ENCODE assay signal across 8 cellular contexts in genomic region chr16:29721167-29721879, GRCh38. TPM values are rescaled to one million over a fixed set of nuclear protein-coding genes. Genes with fewer than 3 reads are reported as not detected.
A peak's percentile ranks its signal among the peaks of the same experiment; 100 is the strongest.
DNase-seq lines count a peak whose midpoint lies in the region; ATAC-seq and TF ChIP-seq lines count a peak whose summit lies in the region.
"Not testable (repeated sequence)": the region's sequence is repeated elsewhere in the genome, so short reads cannot be mapped to it uniquely, and the experiment has no call there.

No MANE protein-coding gene starts in this region.

- H2AFZ ChIP-seq in GM23248: peak overlapping the region; percentile 38

- not testable (repeated sequence) for H3K36me3 Mint-ChIP-seq in activated naive CD8-positive, alpha-beta T cell treated with anti-CD3 and anti-CD28 coated beads, Interleukin-2, amount 10 ng/mL, durations not matched to agents 7 days and 5 days; mesothelial cell of epicardium

- POLR2A ChIA-PET in activated naive CD8-positive, alpha-beta T cell treated with anti-CD3 and anti-CD28 coated beads, Interleukin-2, amount 10 ng/mL, durations not matched to agents 7 days and 5 days (lab: Charles Lee): not testable (repeated sequence)

- not testable (repeated sequence) for H3K79me2 ChIP-seq in GM23248 (ENCODE audit: insufficient read depth)

- ATAC-seq in activated naive CD8-positive, alpha-beta T cell treated with anti-CD3 and anti-CD28 coated beads, Interleukin-2, amount 10 ng/mL, durations not matched to agents 7 days and 5 days (ENCODE audit: low read depth): not testable (repeated sequence)

- WGBS in GM23248 (ENCODE audit: low coverage in 1 of 2, low lambda C conversion rate in 2 of 2, missing lambda C conversion rate in 2 of 2), 2 experiments: 40 to 44% methylated on average over 24 of the region's 24 CpGs

- H3K4me3 Mint-ChIP-seq in activated naive CD8-positive, alpha-beta T cell treated with anti-CD3 and anti-CD28 coated beads, Interleukin-2, amount 10 ng/mL, durations not matched to agents 7 days and 5 days: not testable (repeated sequence)
- H3K4me3 Mint-ChIP-seq in mesothelial cell of epicardium: peak overlapping the region; percentile 11

- H3K4me3 ChIP-seq in GM23248; fibroblast of the aortic adventitia (ENCODE audit: low read depth, low read length): not testable (repeated sequence)

- H3K4me1 Mint-ChIP-seq in activated naive CD8-positive, alpha-beta T cell treated with anti-CD3 and anti-CD28 coated beads, Interleukin-2, amount 10 ng/mL, durations not matched to agents 7 days and 5 days: not testable (repeated sequence)
- peaks cover 19% of the 10 kb centered on the region for H3K4me1 Mint-ChIP-seq in mesothelial cell of epicardium

- not testable (repeated sequence) for H3K9me2 ChIP-seq in GM23248 (ENCODE audit: insufficient read depth)

- in situ Hi-C loops in GM23248 (cut with MboI): not testable (repeated sequence)

- H4K20me1 ChIP-seq in GM23248 (ENCODE audit: insufficient read depth): not testable (repeated sequence)

- not testable (repeated sequence) for H3K27me3 Mint-ChIP-seq in activated naive CD8-positive, alpha-beta T cell treated with anti-CD3 and anti-CD28 coated beads, Interleukin-2, amount 10 ng/mL, durations not matched to agents 7 days and 5 days; mesothelial cell of epicardium (ENCODE audit: low read depth)

- not testable (repeated sequence) for H3K4me2 ChIP-seq in GM23248 (ENCODE audit: unreplicated experiment)

- H3K9me3 ChIP-seq in GM23248 (ENCODE audit: low read depth): not testable (repeated sequence)

- TF ChIP-seq CTCF in C4-2B (conservative IDR thresholded peaks at IDR 0.05) (peak; percentile 77), fibroblast of the aortic adventitia (IDR thresholded peaks at IDR 0.05; ENCODE audit: insufficient read depth, low read length) (peak; percentile 61), mesothelial cell of epicardium (IDR thresholded peaks at IDR 0.05; ENCODE audit: unreplicated experiment) (peak; percentile 15)

- not testable (repeated sequence) for H3K9ac ChIP-seq in GM23248

- not testable (repeated sequence) for H3F3A ChIP-seq in GM23248 (ENCODE audit: insufficient read depth)

- H3K27me3 ChIP-seq in GM23248 (replicated peaks; ENCODE audit: insufficient read depth): peaks cover 10% of the 10 kb centered on the region; the same call in 1 of the 2 replicates

- DNase-seq in GM23248 (peak; percentile 77), NCI-H2107 treated with DMSO at 0.1 percent for 48 hours (lab: John Stamatoyannopoulos, UW; ENCODE audit: unreplicated experiment) (peak; percentile 50), SKM-1 (lab: John Stamatoyannopoulos, UW; ENCODE audit: unreplicated experiment) (peak; percentile 65), fibroblast of the aortic adventitia (ENCODE audit: low read depth) (peak; percentile 63), mesothelial cell of epicardium (ENCODE audit: low spot score in 2 of 2, unreplicated experiment in 2 of 2) (peak in 1 of 2 experiments; percentile 59)
- DNase-seq in activated naive CD8-positive, alpha-beta T cell treated with anti-CD3 and anti-CD28 coated beads, Interleukin-2, amount 10 ng/mL, durations not matched to agents 7 days and 5 days: peak; percentile 48
- DNase-seq in stimulated activated CD4-positive, alpha-beta T cell treated with anti-CD3 and anti-CD28 coated beads, Interleukin-4, amount 100 ng/mL, for 24 hours: peak; percentile 33

- H3K36me3 ChIP-seq in GM23248 (ENCODE audit: low read depth): not testable (repeated sequence)

- not testable (repeated sequence) for H3K9me3 Mint-ChIP-seq in activated naive CD8-positive, alpha-beta T cell treated with anti-CD3 and anti-CD28 coated beads, Interleukin-2, amount 10 ng/mL, durations not matched to agents 7 days and 5 days; mesothelial cell of epicardium

- H3K4me1 ChIP-seq in GM23248 (ENCODE audit: insufficient read depth): not testable (repeated sequence)

- H3K27ac ChIP-seq in C4-2B, GM23248: not testable (repeated sequence)

- H3K27ac Mint-ChIP-seq in activated naive CD8-positive, alpha-beta T cell treated with anti-CD3 and anti-CD28 coated beads, Interleukin-2, amount 10 ng/mL, durations not matched to agents 7 days and 5 days: not testable (repeated sequence)
- H3K27ac Mint-ChIP-seq in mesothelial cell of epicardium: peak overlapping the region; percentile 60

RNA-seq across cellular contexts. Expression of gene C16orf54, which starts 24.5 kb away (rescaled TPM):
- not detected in 2 replicates for total RNA-seq in GM23248 (2014; rRNA removed; shearing (Covaris generic))
- not detected in 2 replicates for polyA plus RNA-seq in GM23248 (2016; fragmentation: Nextera tagmentation; extraction: Ambion mirVana)
- total RNA-seq in activated naive CD8-positive, alpha-beta T cell treated with anti-CD3 and anti-CD28 coated beads, Interleukin-2, amount 10 ng/mL, durations not matched to agents 7 days and 5 days: 10 to 100 TPM; 84.2 to 88.0 TPM
- total RNA-seq in fibroblast of the aortic adventitia (ENCODE audit: low replicate concordance) (not detected in 2 replicates), mesothelial cell of epicardium (not detected in 3 replicates)

RNA-seq across cellular contexts. Expression of gene QPRT, which starts 42.3 kb away (rescaled TPM):
- total RNA-seq in GM23248 (2014; rRNA removed; shearing (Covaris generic)): 0.32 TPM in 1 of 2 replicates, not detected in the other
- 0.27 and 0.85 TPM in 2 replicates for polyA plus RNA-seq in GM23248 (2016; fragmentation: Nextera tagmentation; extraction: Ambion mirVana)
- total RNA-seq in activated naive CD8-positive, alpha-beta T cell treated with anti-CD3 and anti-CD28 coated beads, Interleukin-2, amount 10 ng/mL, durations not matched to agents 7 days and 5 days: 10 to 100 TPM in 1 of 2 experiments, 1 to 10 TPM in 1; 7.4 to 10.0 TPM
- total RNA-seq in fibroblast of the aortic adventitia (ENCODE audit: low replicate concordance): 7.4 and 86.1 TPM in 2 replicates
- total RNA-seq in mesothelial cell of epicardium: 326 to 330 TPM (median 328 TPM) in 3 replicates

RNA-seq across cellular contexts. Expression of gene ZG16, which starts 56.7 kb away (rescaled TPM):
- not detected in 2 replicates for total RNA-seq in GM23248 (2014; rRNA removed; shearing (Covaris generic))
- polyA plus RNA-seq in GM23248 (2016; fragmentation: Nextera tagmentation; extraction: Ambion mirVana): not detected in 2 replicates
- total RNA-seq in activated naive CD8-positive, alpha-beta T cell treated with anti-CD3 and anti-CD28 coated beads, Interleukin-2, amount 10 ng/mL, durations not matched to agents 7 days and 5 days: not detected
- total RNA-seq in fibroblast of the aortic adventitia (ENCODE audit: low replicate concordance) (not detected in 2 replicates), mesothelial cell of epicardium (0.11 to 0.20 TPM (median 0.20 TPM) in 3 replicates)

RNA-seq across cellular contexts. Expression of gene SPN, which starts 58.3 kb away (rescaled TPM):
- total RNA-seq in GM23248 (2014; rRNA removed; shearing (Covaris generic)): not detected in 2 replicates
- polyA plus RNA-seq in GM23248 (2016; fragmentation: Nextera tagmentation; extraction: Ambion mirVana): 0.14 TPM in 1 of 2 replicates, not detected in the other
- 100 to 1,000 TPM; 255 to 263 TPM for total RNA-seq in activated naive CD8-positive, alpha-beta T cell treated with anti-CD3 and anti-CD28 coated beads, Interleukin-2, amount 10 ng/mL, durations not matched to agents 7 days and 5 days
- total RNA-seq in fibroblast of the aortic adventitia (ENCODE audit: low replicate concordance) (not detected in 2 replicates), mesothelial cell of epicardium (0.38 to 0.63 TPM (median 0.57 TPM) in 3 replicates)

Comparison
In these comparisons a context has a peak if more than half of its experiments do, and no peak if none do; other contexts are left out.
1. CTCF ChIP-seq: peak in every context shown above with its lines; median percentile 77 in C4-2B; 61 in fibroblast of the aortic adventitia; 15 in mesothelial cell of epicardium.
2. RNA of gene C16orf54, which starts 24.5 kb away (total RNA-seq): 84.2 to 88.0 TPM in activated naive CD8-positive, alpha-beta T cell treated with anti-CD3 and anti-CD28 coated beads, Interleukin-2, amount 10 ng/mL, durations not matched to agents 7 days and 5 days; not detected in GM23248, not detected in fibroblast of the aortic adventitia and not detected in mesothelial cell of epicardium; every median in the first group is over 10 times any median in the second.